13 cellular contexts compared by ENCODE assay signal in the genomic region with DNA sequence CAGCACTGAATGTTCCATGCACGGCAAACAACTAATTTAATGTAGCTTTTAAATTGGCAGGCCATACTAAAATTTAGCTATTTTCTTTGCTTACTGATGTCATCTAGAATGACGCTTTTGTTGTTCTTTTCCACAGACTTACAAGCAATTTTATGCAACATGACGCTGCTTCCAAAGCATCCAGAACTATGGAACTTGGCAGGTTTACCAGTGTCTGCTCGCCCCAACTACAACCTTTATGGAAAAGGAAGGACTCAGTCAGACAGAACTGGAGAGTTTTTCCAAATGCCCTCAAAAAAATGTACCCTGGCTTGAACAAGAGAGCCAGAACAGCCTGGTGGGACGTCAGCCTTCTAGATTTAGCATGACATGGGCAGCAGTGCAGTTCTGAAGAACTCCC. TPM values are rescaled to one million over a fixed set of nuclear protein-coding genes. Genes with fewer than 3 reads are reported as not detected.
"Had no signal": no experiment of that assay in that cellular context is flagged by ENCODE, and none has a peak within 500 bp of the region (broad histone marks: within the 10 kb centered on the region; RNA-seq: fewer than 3 reads in every experiment).

No MANE protein-coding gene starts in this region.

- H3K36me3 ChIP-seq: tibial nerve, WERI-Rb-1 had no signal

- DNase-seq: activated CD4-positive, alpha-beta T cell treated with anti-CD3 and anti-CD28 coated beads for 1 hour; activated gamma-delta T cell; activated T-cell treated with anti-CD3 and anti-CD28 coated beads, Interleukin-2, amount 50 U/mL, for 72 hours; central memory CD4-positive, alpha-beta T cell; glutamatergic neuron; mammary epithelial cell; stimulated activated CD4-positive, alpha-beta T cell treated with anti-CD3 and anti-CD28 coated beads, Interleukin-2, amount 100 ng/mL, for 24 hours; stimulated activated naive CD8-positive, alpha-beta T cell treated with anti-CD3 and anti-CD28 coated beads, Interleukin-15, Interleukin-2, amounts not matched to agents 100 U/mL and 50 U/mL, for 24 hours; SW 1271 had no signal

- H3K9me3 ChIP-seq: tibial nerve had no signal

- H3K27me3 ChIP-seq: tibial nerve had no signal

- ATAC-seq: activated T-cell treated with anti-CD3 and anti-CD28 coated beads, Interleukin-2, amount 50 U/mL, for 72 hours; left lobe of liver; stimulated activated naive CD8-positive, alpha-beta T cell treated with anti-CD3 and anti-CD28 coated beads, Interleukin-15, Interleukin-2, amounts not matched to agents 100 U/mL and 50 U/mL, for 24 hours had no signal

- H3K4me1 ChIP-seq: tibial nerve had no signal

- H3K4me3 ChIP-seq: tibial nerve had no signal

- H3K27ac ChIP-seq: tibial nerve, WERI-Rb-1 had no signal

RNA-seq across cellular contexts. Expression of a gene that starts 58.7 kb away (rescaled TPM):
- total RNA-seq: activated CD8-positive, alpha-beta memory T cell treated with anti-CD3 and anti-CD28 coated beads for 36 hours; activated T-cell treated with anti-CD3 and anti-CD28 coated beads, Interleukin-2, amount 50 U/mL, for 72 hours had no signal
